ENCODE assay signal across 1 cellular context in the genomic region with DNA sequence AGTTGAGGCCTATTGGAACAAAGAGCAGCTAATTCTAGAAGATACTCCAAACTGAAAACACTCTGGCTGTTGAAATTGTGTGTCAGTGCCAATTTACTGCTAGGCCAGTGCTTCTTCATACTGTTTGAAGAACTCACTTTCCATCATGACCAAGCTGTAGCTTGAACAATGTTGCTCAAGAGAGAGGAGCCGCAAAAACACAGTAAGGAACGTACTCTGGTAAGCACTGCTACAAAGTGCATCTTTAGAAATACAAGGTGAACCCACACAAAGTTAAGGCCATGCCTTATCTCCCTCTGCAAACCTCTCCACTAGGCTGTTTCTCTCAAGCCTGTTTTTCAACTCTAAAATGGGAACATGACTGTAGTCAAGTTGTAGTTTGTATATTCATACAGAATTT.
TF ChIP-seq lines count a peak whose summit lies in the region.

No MANE protein-coding gene starts in this region.

TF ChIP-seq in HepG2, 621 proteins besides CTCF, POLR2A, EP300 and RAD21 (continued from another document):
- TF ChIP-seq, protein P1, sequence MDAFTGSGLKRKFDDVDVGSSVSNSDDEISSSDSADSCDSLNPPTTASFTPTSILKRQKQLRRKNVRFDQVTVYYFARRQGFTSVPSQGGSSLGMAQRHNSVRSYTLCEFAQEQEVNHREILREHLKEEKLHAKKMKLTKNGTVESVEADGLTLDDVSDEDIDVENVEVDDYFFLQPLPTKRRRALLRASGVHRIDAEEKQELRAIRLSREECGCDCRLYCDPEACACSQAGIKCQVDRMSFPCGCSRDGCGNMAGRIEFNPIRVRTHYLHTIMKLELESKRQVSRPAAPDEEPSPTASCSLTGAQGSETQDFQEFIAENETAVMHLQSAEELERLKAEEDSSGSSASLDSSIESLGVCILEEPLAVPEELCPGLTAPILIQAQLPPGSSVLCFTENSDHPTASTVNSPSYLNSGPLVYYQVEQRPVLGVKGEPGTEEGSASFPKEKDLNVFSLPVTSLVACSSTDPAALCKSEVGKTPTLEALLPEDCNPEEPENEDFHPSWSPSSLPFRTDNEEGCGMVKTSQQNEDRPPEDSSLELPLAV (CRISPR knock-in tag; conservative IDR thresholded peaks at IDR 0.05; ENCODE audit: low read depth) = no peak
- no peak for TF ChIP-seq SP4 (CRISPR knock-in tag; IDR thresholded peaks at IDR 0.05)
